Comparison of ENCODE assay signal across 21 cellular contexts in genomic region chr5:139691275-139691629, GRCh38. TPM values are rescaled to one million over a fixed set of nuclear protein-coding genes. Genes with fewer than 3 reads are reported as not detected.
DNase-seq lines count a peak whose midpoint lies in the region; ATAC-seq and TF ChIP-seq lines count a peak whose summit lies in the region.
"Had no signal": no experiment of that assay in that cellular context is flagged by ENCODE, and none has a peak within 500 bp of the region (broad histone marks: within the 10 kb centered on the region; RNA-seq: fewer than 3 reads in every experiment).

No MANE protein-coding gene starts in this region.

- H3K9me3 Mint-ChIP-seq in activated B cell treated with CpG ODN at 0.5 μM for 24 hours = no peaks in the 10 kb centered on the region
- H3K9me3 Mint-ChIP-seq in activated naive CD8-positive, alpha-beta T cell treated with anti-CD3 and anti-CD28 coated beads, Interleukin-2, amount 50 U/mL, for 24 hours = no peaks in the 10 kb centered on the region
- H3K9me3 Mint-ChIP-seq: dendritic cell treated with granulocyte-macrophage colony-stimulating factor and Interleukin-4, amounts not matched to agents 40 ng/mL and 50 ng/mL, for 4 days had no signal

- H3K36me3 ChIP-seq in A673 (ENCODE audit: insufficient read depth, low read length, poor library complexity, severe bottlenecking) (no peaks in the 10 kb centered on the region), mesenchymal stem cell (ENCODE audit: control insufficient read depth in 1 of 2, insufficient read depth in 2 of 2, low read depth in 1 of 2, low read length in 2 of 2) (peaks cover 10 to 57% of the 10 kb centered on the region in 2 experiments), skeletal muscle tissue (ENCODE audit: control insufficient read depth in 3 of 3, insufficient read depth in 3 of 3, low read length in 3 of 3) (no peaks in the 10 kb centered on the region)
- H3K36me3 ChIP-seq: upper lobe of right lung had no signal

- peak overlapping the region; percentile 85 to 88 for H2BK12ac ChIP-seq in mesenchymal stem cell (ENCODE audit: low read length in 2 of 2)

- H3K4me1 ChIP-seq in A673 (ENCODE audit: insufficient read depth, low read length, poor library complexity, severe bottlenecking) (peaks cover 25% of the 10 kb centered on the region), mesenchymal stem cell (ENCODE audit: control insufficient read depth, insufficient read depth, low read depth, low read length) (peaks cover 83% of the 10 kb centered on the region), skeletal muscle tissue (ENCODE audit: control insufficient read depth in 3 of 3, insufficient read depth in 3 of 3, low read length in 3 of 3) (peaks cover 64 to 75% (median 69%) of the 10 kb centered on the region in 3 donors)

- POLR2A ChIA-PET in A673 (lab: Charles Lee; ENCODE audit: low non-redundant PET) = no interaction called here
- POLR2A ChIA-PET in activated B cell treated with CpG ODN at 0.5 μM for 24 hours (lab: Charles Lee) = interaction anchor here (1.8 to 11.6 kb wide), 7 partner anchors 10 to 55 kb away, joined by 6 to 179 read pairs (median 15); partner anchors contain the start of gene CXXC5

- peak overlapping the region in 1 of 2 experiments; percentile 73 for H3K14ac ChIP-seq in mesenchymal stem cell (ENCODE audit: low read length in 2 of 2)

- H3K4me3 ChIP-seq in A673 (ENCODE audit: low read depth, low read length, poor library complexity, severe bottlenecking) = no peak overlapping the region
- H3K4me3 ChIP-seq in mesenchymal stem cell (ENCODE audit: insufficient read depth in 1 of 2, low read depth in 1 of 2, low read length in 2 of 2) = no peak overlapping the region
- no peak overlapping the region for H3K4me3 ChIP-seq in skeletal muscle tissue (ENCODE audit: low read length in 3 of 3)
- H3K4me3 ChIP-seq: A549, upper lobe of right lung had no signal

- intact Hi-C loops in A673 (cut with micrococcal nuclease; ENCODE audit: unreplicated experiment) (no loop called here), activated B cell treated with CpG ODN at 0.5 μM for 24 hours (cut with micrococcal nuclease) (loop anchor here (2.0 to 10.0 kb wide), 3 partner anchors 116 to 274 kb away; no protein-coding TSS in a partner anchor)

- H3K79me1 ChIP-seq in mesenchymal stem cell (replicated peaks; ENCODE audit: low read length, poor library complexity, severe bottlenecking) = peaks cover 6% of the 10 kb centered on the region

- no peak overlapping the region for H2BK15ac ChIP-seq in mesenchymal stem cell (ENCODE audit: low read depth, poor library complexity, severe bottlenecking)

- H3K18ac ChIP-seq in mesenchymal stem cell (ENCODE audit: low read depth in 1 of 2, low read length in 2 of 2) = peak overlapping the region; percentile 65 to 81

- peak overlapping the region; percentile 71 for H4K91ac ChIP-seq in mesenchymal stem cell (ENCODE audit: low read length)

- H2BK120ac ChIP-seq in mesenchymal stem cell (ENCODE audit: low read depth, low read length) = no peak overlapping the region

- peak overlapping the region; percentile 24 for H3K27ac Mint-ChIP-seq in activated B cell treated with CpG ODN at 0.5 μM for 24 hours
- H3K27ac Mint-ChIP-seq in activated naive CD8-positive, alpha-beta T cell treated with anti-CD3 and anti-CD28 coated beads, Interleukin-2, amount 50 U/mL, for 24 hours = no peak overlapping the region
- H3K27ac Mint-ChIP-seq: activated CD8-positive, alpha-beta memory T cell treated with anti-CD3 and anti-CD28 coated beads, Interleukin-2, amount 10 ng/mL, durations not matched to agents 7 days and 5 days; dendritic cell treated with granulocyte-macrophage colony-stimulating factor and Interleukin-4, amounts not matched to agents 40 ng/mL and 50 ng/mL, for 4 days had no signal

- peak overlapping the region; percentile 25 for H2AK5ac ChIP-seq in mesenchymal stem cell (ENCODE audit: low read length, severe bottlenecking)

- peaks cover 2% of the 10 kb centered on the region for H3K27me3 Mint-ChIP-seq in activated B cell treated with CpG ODN at 0.5 μM for 24 hours
- H3K27me3 Mint-ChIP-seq in activated naive CD8-positive, alpha-beta T cell treated with anti-CD3 and anti-CD28 coated beads, Interleukin-2, amount 50 U/mL, for 24 hours = no peaks in the 10 kb centered on the region

- H4K8ac ChIP-seq in mesenchymal stem cell (ENCODE audit: low read length) = peak overlapping the region; percentile 53

- H3K9me3 ChIP-seq in A673 (ENCODE audit: low read depth, low read length, poor library complexity, severe bottlenecking) (no peaks in the 10 kb centered on the region), mesenchymal stem cell (ENCODE audit: control insufficient read depth, low read length) (no peaks in the 10 kb centered on the region), skeletal muscle tissue (ENCODE audit: control insufficient read depth in 3 of 3, low read length in 3 of 3) (no peaks in the 10 kb centered on the region)
- H3K9me3 ChIP-seq: A549, upper lobe of right lung had no signal

- WGBS in mesenchymal stem cell = 100% methylated on average over 1 of the region's 1 CpG

- H2AFZ ChIP-seq in mesenchymal stem cell (ENCODE audit: low read depth, low read length) = no peak overlapping the region

- CTCF ChIA-PET in A673 (lab: Charles Lee) = interaction anchor here (1.2 to 1.8 kb wide), 3 partner anchors 56 to 74 kb away, joined by 3 to 11 read pairs (median 4); no protein-coding TSS in a partner anchor
- CTCF ChIA-PET in activated B cell treated with CpG ODN at 0.5 μM for 24 hours (lab: Charles Lee) = interaction anchor here (1.3 to 12.7 kb wide), 11 partner anchors 9 to 268 kb away, joined by 3 to 325 read pairs (median 18); partner anchors contain the start of gene CXXC5

- H3K4me3 Mint-ChIP-seq in activated B cell treated with CpG ODN at 0.5 μM for 24 hours = no peak overlapping the region
- no peak overlapping the region for H3K4me3 Mint-ChIP-seq in activated naive CD8-positive, alpha-beta T cell treated with anti-CD3 and anti-CD28 coated beads, Interleukin-2, amount 50 U/mL, for 24 hours
- H3K4me3 Mint-ChIP-seq: activated CD8-positive, alpha-beta memory T cell treated with anti-CD3 and anti-CD28 coated beads, Interleukin-2, amount 10 ng/mL, durations not matched to agents 7 days and 5 days; dendritic cell treated with granulocyte-macrophage colony-stimulating factor and Interleukin-4, amounts not matched to agents 40 ng/mL and 50 ng/mL, for 4 days had no signal

- peak overlapping the region; percentile 81 for H3K9ac ChIP-seq in mesenchymal stem cell (ENCODE audit: low read length)
- no peak overlapping the region for H3K9ac ChIP-seq in skeletal muscle tissue (ENCODE audit: low read depth in 1 of 3, low read length in 3 of 3)

- ATAC-seq in activated B cell treated with CpG ODN at 0.5 μM for 24 hours (ENCODE audit: low read depth) = no peak
- ATAC-seq in GM18520 (IDR thresholded peaks at IDR 0.05; ENCODE audit: unreplicated experiment) = no peak
- no peak for ATAC-seq in activated naive CD8-positive, alpha-beta T cell treated with anti-CD3 and anti-CD28 coated beads, Interleukin-2, amount 50 U/mL, for 24 hours
- ATAC-seq: A549; activated CD8-positive, alpha-beta memory T cell treated with anti-CD3 and anti-CD28 coated beads, Interleukin-2, amount 10 ng/mL, durations not matched to agents 7 days and 5 days; stimulated activated naive CD8-positive, alpha-beta T cell treated with anti-CD3 and anti-CD28 coated beads, Interleukin-15, Interleukin-2, amounts not matched to agents 100 U/mL and 50 U/mL, for 24 hours; upper lobe of right lung had no signal

- no peak overlapping the region for H3K4me2 ChIP-seq in mesenchymal stem cell (ENCODE audit: low read length, poor library complexity, severe bottlenecking)

- peak overlapping the region; percentile 87 to 89 for H3K4ac ChIP-seq in mesenchymal stem cell (ENCODE audit: low read depth in 1 of 2, low read length in 2 of 2)

- H3K23ac ChIP-seq in mesenchymal stem cell (ENCODE audit: low read length in 2 of 2) = no peak overlapping the region

- H3K27me3 ChIP-seq in A673 (replicated peaks; ENCODE audit: insufficient read depth, low read depth, low read length, poor library complexity) (no peaks in the 10 kb centered on the region), mesenchymal stem cell (ENCODE audit: control insufficient read depth in 1 of 2, insufficient read depth in 1 of 2, low read length in 2 of 2) (no peaks in the 10 kb centered on the region), skeletal muscle tissue (ENCODE audit: control insufficient read depth in 3 of 3, insufficient read depth in 3 of 3, low read length in 3 of 3) (no peaks in the 10 kb centered on the region)
- H3K27me3 ChIP-seq: upper lobe of right lung had no signal

- peaks cover 50% of the 10 kb centered on the region for H3K4me1 Mint-ChIP-seq in activated B cell treated with CpG ODN at 0.5 μM for 24 hours
- peaks cover 13% of the 10 kb centered on the region for H3K4me1 Mint-ChIP-seq in activated naive CD8-positive, alpha-beta T cell treated with anti-CD3 and anti-CD28 coated beads, Interleukin-2, amount 50 U/mL, for 24 hours

- TF ChIP-seq CTCF in A673 (conservative IDR thresholded peaks at IDR 0.05; ENCODE audit: low read depth, low read length) = no peak
- no peak for TF ChIP-seq CTCF in activated B cell treated with CpG ODN at 0.5 μM for 24 hours (IDR thresholded peaks at IDR 0.05)

- BruUV-seq in A673 (replicated peaks; lab: Mats Ljungman, UMichigan) = no TSS peak

- DNase-seq in A673 (ENCODE audit: low spot score) = no peak
- no peak for DNase-seq in activated B cell treated with CpG ODN at 0.5 μM for 24 hours
- no peak for DNase-seq in mesenchymal stem cell
- no peak for DNase-seq in NCI-H128 (lab: John Stamatoyannopoulos, UW; ENCODE audit: unreplicated experiment)
- no peak for DNase-seq in activated naive CD8-positive, alpha-beta T cell treated with anti-CD3 and anti-CD28 coated beads, Interleukin-2, amount 50 U/mL, for 24 hours
- no peak for DNase-seq in NCI-H748 treated with DMSO at 0.1 percent for 48 hours (lab: John Stamatoyannopoulos, UW)
- DNase-seq: activated CD4-positive, alpha-beta T cell treated with anti-CD3 and anti-CD28 coated beads for 4 hours; activated CD8-positive, alpha-beta memory T cell treated with anti-CD3 and anti-CD28 coated beads, Interleukin-2, amount 10 ng/mL, durations not matched to agents 7 days and 5 days; GF-D8; GOT3; KBM-7; MV-4-11; NCI-H187; SHP77 treated with DMSO at 0.1 percent for 48 hours; stimulated activated CD4-positive, alpha-beta T cell treated with anti-CD3 and anti-CD28 coated beads, Interleukin-1b, Interleukin-23, amount 100 ng/mL, for 48 hours; stimulated activated naive CD8-positive, alpha-beta T cell treated with anti-CD3 and anti-CD28 coated beads, Interleukin-15, Interleukin-2, amounts not matched to agents 100 U/mL and 50 U/mL, for 24 hours; upper lobe of right lung had no signal

- no peak overlapping the region for H2BK5ac ChIP-seq in mesenchymal stem cell (ENCODE audit: low read depth, low read length, poor library complexity, severe bottlenecking)

- H3K27ac ChIP-seq in A673 (ENCODE audit: low read depth, low read length, poor library complexity, severe bottlenecking) (peak overlapping the region; percentile 52), mesenchymal stem cell (ENCODE audit: low read length, poor library complexity, severe bottlenecking) (peak overlapping the region; percentile 79), skeletal muscle tissue (ENCODE audit: low read depth, low read length) (peak overlapping the region; percentile 61)
- H3K27ac ChIP-seq: upper lobe of right lung had no signal

- H3K36me3 Mint-ChIP-seq in activated B cell treated with CpG ODN at 0.5 μM for 24 hours (ENCODE audit: low read depth) = peaks cover 2% of the 10 kb centered on the region
- no peaks in the 10 kb centered on the region for H3K36me3 Mint-ChIP-seq in activated naive CD8-positive, alpha-beta T cell treated with anti-CD3 and anti-CD28 coated beads, Interleukin-2, amount 50 U/mL, for 24 hours (ENCODE audit: low read depth)
- H3K36me3 Mint-ChIP-seq: activated CD8-positive, alpha-beta memory T cell treated with anti-CD3 and anti-CD28 coated beads, Interleukin-2, amount 10 ng/mL, durations not matched to agents 7 days and 5 days had no signal

RNA-seq across cellular contexts. Expression of gene CXXC5, which starts 43.1 kb away (rescaled TPM):
- total RNA-seq in A673 (2021) (56.4 and 57.2 TPM in 2 replicates), activated B cell treated with CpG ODN at 0.5 μM for 24 hours (94.9 and 115 TPM in 2 replicates), skeletal muscle tissue (66.8 TPM)
- 75.1 TPM for polyA plus RNA-seq in mesenchymal stem cell (2013, experiment 1 of 2)
- 76.7 TPM for polyA plus RNA-seq in mesenchymal stem cell (2013, experiment 2 of 2)
